ENCODE assay signal across 1 cellular context in the genomic region with DNA sequence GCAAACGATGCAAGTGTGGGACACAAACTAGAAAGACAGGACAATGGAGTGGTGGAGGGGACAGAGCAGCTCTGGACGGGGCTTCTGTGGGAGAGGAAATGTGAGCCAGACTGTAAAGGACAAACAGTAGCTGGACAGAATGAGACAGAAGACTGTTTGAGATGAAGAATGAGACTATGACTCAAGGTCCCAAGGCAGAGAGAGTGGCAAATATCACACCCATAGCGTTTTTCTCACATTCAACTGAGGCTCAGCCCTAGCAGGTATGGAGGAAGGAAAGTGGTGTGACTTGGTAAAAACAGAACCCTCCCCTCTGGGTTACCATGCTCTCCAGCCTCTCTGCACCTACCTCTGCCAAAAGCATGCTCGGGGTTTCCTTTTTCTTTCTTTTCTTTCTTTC.
A peak's percentile ranks its signal among the peaks of the same experiment; 100 is the strongest.
TF ChIP-seq lines count a peak whose summit lies in the region.

No MANE protein-coding gene starts in this region.

TF ChIP-seq in IMR-90, 13 proteins besides CTCF, POLR2A, EP300 and RAD21 (continued from another document):
- TF ChIP-seq, protein P1, sequence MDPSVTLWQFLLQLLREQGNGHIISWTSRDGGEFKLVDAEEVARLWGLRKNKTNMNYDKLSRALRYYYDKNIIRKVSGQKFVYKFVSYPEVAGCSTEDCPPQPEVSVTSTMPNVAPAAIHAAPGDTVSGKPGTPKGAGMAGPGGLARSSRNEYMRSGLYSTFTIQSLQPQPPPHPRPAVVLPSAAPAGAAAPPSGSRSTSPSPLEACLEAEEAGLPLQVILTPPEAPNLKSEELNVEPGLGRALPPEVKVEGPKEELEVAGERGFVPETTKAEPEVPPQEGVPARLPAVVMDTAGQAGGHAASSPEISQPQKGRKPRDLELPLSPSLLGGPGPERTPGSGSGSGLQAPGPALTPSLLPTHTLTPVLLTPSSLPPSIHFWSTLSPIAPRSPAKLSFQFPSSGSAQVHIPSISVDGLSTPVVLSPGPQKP (IDR thresholded peaks at IDR 0.05; ENCODE audit: borderline replicate concordance, low read depth, low read length), result no peak
- TF ChIP-seq, protein P2, sequence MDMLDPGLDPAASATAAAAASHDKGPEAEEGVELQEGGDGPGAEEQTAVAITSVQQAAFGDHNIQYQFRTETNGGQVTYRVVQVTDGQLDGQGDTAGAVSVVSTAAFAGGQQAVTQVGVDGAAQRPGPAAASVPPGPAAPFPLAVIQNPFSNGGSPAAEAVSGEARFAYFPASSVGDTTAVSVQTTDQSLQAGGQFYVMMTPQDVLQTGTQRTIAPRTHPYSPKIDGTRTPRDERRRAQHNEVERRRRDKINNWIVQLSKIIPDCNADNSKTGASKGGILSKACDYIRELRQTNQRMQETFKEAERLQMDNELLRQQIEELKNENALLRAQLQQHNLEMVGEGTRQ (IDR thresholded peaks at IDR 0.05; ENCODE audit: low read depth, low read length), result no peak
- TF ChIP-seq NFE2L2 (IDR thresholded peaks at IDR 0.05; ENCODE audit: low read depth, low read length) (no peak), SMC3 (IDR thresholded peaks at IDR 0.05; ENCODE audit: low read depth, low read length) (no peak), BHLHE40 (IDR thresholded peaks at IDR 0.05; ENCODE audit: low read depth, low read length) (0 out of 2 replicates have a peak, but pooled peaks have one; percentile 38), FOS (IDR thresholded peaks at IDR 0.05; ENCODE audit: low read depth, low read length) (no peak)
